1 cellular context compared by ENCODE assay signal in the genomic region with DNA sequence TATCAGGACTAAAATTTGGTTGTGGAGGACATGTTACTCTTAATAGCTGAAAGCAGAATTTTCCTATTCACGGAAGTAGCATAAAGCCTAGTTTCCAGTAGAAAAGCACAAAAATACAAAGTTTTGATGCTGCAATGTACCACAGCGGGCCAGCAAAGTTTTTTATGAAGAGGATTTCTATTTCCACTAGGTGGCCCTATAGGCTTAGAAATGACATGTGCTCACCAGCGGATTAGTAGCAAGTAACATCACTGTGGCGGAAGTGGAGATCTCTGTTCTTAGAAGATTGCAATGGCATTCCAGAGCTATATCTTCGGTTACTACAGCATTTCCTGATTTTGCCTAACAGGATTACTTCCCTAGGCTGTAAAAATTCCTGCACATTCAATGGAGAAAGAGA.
TF ChIP-seq lines count a peak whose summit lies in the region.

No MANE protein-coding gene starts in this region.

TF ChIP-seq in H1, 55 proteins besides CTCF, POLR2A, EP300 and RAD21:
- TF ChIP-seq POLR2AphosphoS5 (IDR thresholded peaks at IDR 0.05; ENCODE audit: low read depth, low read length) (no peak), CEBPB (IDR thresholded peaks at IDR 0.05; ENCODE audit: low read depth, low read length) (no peak), JUN (IDR thresholded peaks at IDR 0.05; ENCODE audit: low read depth, low read length) (no peak), CREB1 (IDR thresholded peaks at IDR 0.05) (no peak), ASH2L (IDR thresholded peaks at IDR 0.05; ENCODE audit: low read length) (no peak), CHD1 (IDR thresholded peaks at IDR 0.05; ENCODE audit: low read depth, low read length) (no peak), BCL11A (IDR thresholded peaks at IDR 0.05; ENCODE audit: low read depth in 2 of 2, low read length in 2 of 2) (no peak), RNF2 (IDR thresholded peaks at IDR 0.05; ENCODE audit: borderline replicate concordance, low read depth, low read length, missing control alignments, poor library complexity, severe bottlenecking) (no peak), CTBP2 (IDR thresholded peaks at IDR 0.05; ENCODE audit: borderline replicate concordance, insufficient read depth, insufficient read length, low read length) (no peak), POU5F1 (IDR thresholded peaks at IDR 0.05; ENCODE audit: low read depth, low read length) (no peak), GABPA (IDR thresholded peaks at IDR 0.05; ENCODE audit: borderline replicate concordance, insufficient read depth, low read length) (no peak), SAP30 (IDR thresholded peaks at IDR 0.05; ENCODE audit: insufficient read depth, insufficient replicate concordance, low read length) (no peak), SP2 (IDR thresholded peaks at IDR 0.05; ENCODE audit: low read length) (no peak), SIN3A (conservative IDR thresholded peaks at IDR 0.05 in 1 of 2, IDR thresholded peaks at IDR 0.05 in 1 of 2; ENCODE audit: low read depth in 1 of 2, low read length in 2 of 2) (no peak), RBBP5 (IDR thresholded peaks at IDR 0.05; ENCODE audit: borderline replicate concordance, low read depth, low read length) (no peak), CHD2 (IDR thresholded peaks at IDR 0.05; ENCODE audit: low read length) (no peak), NRF1 (IDR thresholded peaks at IDR 0.05; ENCODE audit: low read depth, low read length) (no peak)
